Comparison of ENCODE assay signal across 15 cellular contexts in the genomic region with DNA sequence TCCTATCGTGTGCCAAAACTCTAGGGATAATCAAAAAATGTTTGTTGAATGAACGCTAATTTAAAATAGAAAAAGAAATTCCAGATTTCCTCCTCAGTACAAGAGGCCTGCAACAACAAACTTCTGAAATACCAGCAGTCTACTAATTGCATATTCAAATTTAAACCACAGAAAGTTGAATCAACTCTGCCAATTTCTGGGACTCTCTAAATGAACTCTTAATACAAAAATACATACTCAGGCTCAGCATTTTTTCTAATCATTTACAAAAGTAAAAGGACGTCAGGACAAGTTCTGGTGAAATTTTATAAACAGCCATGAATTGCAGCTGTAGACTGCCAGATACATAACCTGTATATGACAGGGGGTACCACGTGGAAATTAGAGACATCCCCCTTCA. TPM values are rescaled to one million over a fixed set of nuclear protein-coding genes. Genes with fewer than 3 reads are reported as not detected.
DNase-seq lines count a peak whose midpoint lies in the region; ATAC-seq and TF ChIP-seq lines count a peak whose summit lies in the region.
"Had no signal": no experiment of that assay in that cellular context is flagged by ENCODE, and none has a peak within 500 bp of the region (broad histone marks: within the 10 kb centered on the region; RNA-seq: fewer than 3 reads in every experiment).

No MANE protein-coding gene starts in this region.

- H3K9ac ChIP-seq in fibroblast of lung (ENCODE audit: insufficient read depth, low read length) (no peak overlapping the region), neural progenitor cell (no peak overlapping the region)

- WGBS in heart left ventricle, 4 donors, result 43 to 55% (median 53%) methylated on average over 4 of the region's 4 CpGs

- H3K9me2 ChIP-seq in OCI-LY7 (ENCODE audit: insufficient read depth, low read length), result no peaks in the 10 kb centered on the region

- in situ Hi-C loops in ACHN (cut with HindIII; ENCODE audit: low pct_ligation_motif_present, low pct_unique_long_range_greater_than_20kb, low sequenced_read_pairs), result no loop called here

- no peak overlapping the region for H3K27ac Mint-ChIP-seq in neural progenitor cell

- no peak overlapping the region for H3K4me3 ChIP-seq in cardiac muscle cell
- H3K4me3 ChIP-seq in OCI-LY7 (ENCODE audit: low read depth, low read length, poor library complexity, severe bottlenecking), result peak overlapping the region; percentile 42
- no peak overlapping the region for H3K4me3 ChIP-seq in fibroblast of lung (replicated peaks in 1 of 4; ENCODE audit: control extremely low read depth in 1 of 4, insufficient read depth in 1 of 4, low read depth in 3 of 4, low read length in 4 of 4)
- H3K4me3 ChIP-seq in neural progenitor cell, result no peak overlapping the region
- H3K4me3 ChIP-seq in heart left ventricle, result no peak overlapping the region
- H3K4me3 ChIP-seq: tibial nerve had no signal

- H3K4me1 Mint-ChIP-seq in neural progenitor cell, result peaks cover 5% of the 10 kb centered on the region

- H3K79me2 ChIP-seq in OCI-LY7 (ENCODE audit: insufficient read depth, low read depth, low read length) (peaks cover 97% of the 10 kb centered on the region), fibroblast of lung (ENCODE audit: control insufficient read depth, insufficient read depth, low read length) (peaks cover 89% of the 10 kb centered on the region), neural progenitor cell (ENCODE audit: low read depth) (peaks cover 98% of the 10 kb centered on the region)

- H3K4me2 ChIP-seq in OCI-LY7 (ENCODE audit: low read length) (peak overlapping the region; percentile 83), fibroblast of lung (ENCODE audit: extremely low read depth, insufficient read depth, low read length) (no peak overlapping the region), neural progenitor cell (no peak overlapping the region)

- H3F3A ChIP-seq in neural progenitor cell (ENCODE audit: low read depth), result peaks cover 5% of the 10 kb centered on the region

- POLR2A ChIA-PET in OCI-LY7 (lab: Charles Lee), result interaction anchor here (0.7 to 6.0 kb wide), 6 partner anchors 10 to 848 kb away, joined by 3 to 61 read pairs (median 5); no protein-coding TSS in a partner anchor

- H3K27ac ChIP-seq in cardiac muscle cell, result peak overlapping the region; percentile 6
- peak overlapping the region; percentile 87 for H3K27ac ChIP-seq in OCI-LY7 (ENCODE audit: low read depth, low read length, poor library complexity, severe bottlenecking)
- no peak overlapping the region for H3K27ac ChIP-seq in fibroblast of lung (ENCODE audit: insufficient read depth, low read length)
- H3K27ac ChIP-seq in neural progenitor cell, result no peak overlapping the region
- no peak overlapping the region for H3K27ac ChIP-seq in heart left ventricle
- H3K27ac ChIP-seq: VCaP had no signal

- peaks cover 44% of the 10 kb centered on the region for H3K36me3 Mint-ChIP-seq in neural progenitor cell

- H3K27me3 ChIP-seq in cardiac muscle cell (no peaks in the 10 kb centered on the region), fibroblast of lung (ENCODE audit: control insufficient read depth, insufficient read depth, low read length) (no peaks in the 10 kb centered on the region), neural progenitor cell (no peaks in the 10 kb centered on the region), heart left ventricle (no peaks in the 10 kb centered on the region)
- H3K27me3 ChIP-seq: tibial nerve had no signal

- H3K4me1 ChIP-seq in cardiac muscle cell (ENCODE audit: low read depth), result peaks cover 32% of the 10 kb centered on the region
- peaks cover 99% of the 10 kb centered on the region for H3K4me1 ChIP-seq in OCI-LY7 (ENCODE audit: insufficient read depth, low read length, poor library complexity, severe bottlenecking)
- peaks cover 2% of the 10 kb centered on the region for H3K4me1 ChIP-seq in fibroblast of lung (ENCODE audit: control insufficient read depth, extremely low read depth, insufficient read depth, low read length)
- H3K4me1 ChIP-seq in neural progenitor cell, result peaks cover 13% of the 10 kb centered on the region
- peaks cover 0 to 78% (median 70%) of the 10 kb centered on the region in 12 donors for H3K4me1 ChIP-seq in heart left ventricle

- peaks cover 3% of the 10 kb centered on the region for H3K9me3 Mint-ChIP-seq in neural progenitor cell

- no peak overlapping the region for H2AFZ ChIP-seq in OCI-LY7 (ENCODE audit: low read length)
- no peak overlapping the region for H2AFZ ChIP-seq in fibroblast of lung (ENCODE audit: low read length)
- H2AFZ ChIP-seq in neural progenitor cell (replicated peaks), result no peak overlapping the region

- BruUV-seq in OCI-LY7 (replicated peaks; lab: Mats Ljungman, UMichigan), result no TSS peak

- H3K9me3 ChIP-seq in cardiac muscle cell (ENCODE audit: low read depth) (no peaks in the 10 kb centered on the region), OCI-LY7 (ENCODE audit: low read length) (no peaks in the 10 kb centered on the region), fibroblast of lung (ENCODE audit: control insufficient read depth, insufficient read depth, low read depth, low read length) (no peaks in the 10 kb centered on the region), neural progenitor cell (ENCODE audit: low read depth) (peaks cover 9% of the 10 kb centered on the region), heart left ventricle (no peaks in the 10 kb centered on the region)
- H3K9me3 ChIP-seq: tibial nerve had no signal

- DNase-seq in cardiac muscle cell (ENCODE audit: low read depth in 1 of 2, low spot score in 1 of 2) (no peak), left ventricle myocardium superior (no peak), OCI-LY7 (ENCODE audit: low spot score) (no peak), fibroblast of lung (ENCODE audit: low read depth in 2 of 2) (peak; percentile 28 to 69), ACHN (no peak), DMS114 treated with DMSO at 0.1 percent for 48 hours (lab: John Stamatoyannopoulos, UW; ENCODE audit: unreplicated experiment) (no peak), neural progenitor cell (ENCODE audit: low spot score) (no peak), heart left ventricle (no peak)
- DNase-seq: anterior cingulate cortex; dermis blood vessel endothelial cell; DMS53; MV-4-11; stimulated activated CD4-positive, alpha-beta T cell treated with anti-CD3 and anti-CD28 coated beads, Interleukin-12 subunit alpha, Interleukin-12 subunit beta, amount 100 ng/mL, for 4 hours had no signal

- ATAC-seq in left ventricle myocardium superior, result no peak
- ATAC-seq in heart left ventricle, result no peak

- no peak for TF ChIP-seq CTCF in cardiac muscle cell (IDR thresholded peaks at IDR 0.05; ENCODE audit: low read depth, low read length)
- TF ChIP-seq CTCF in OCI-LY7 (conservative IDR thresholded peaks at IDR 0.05; ENCODE audit: low read length), result no peak
- TF ChIP-seq CTCF in fibroblast of lung (conservative IDR thresholded peaks at IDR 0.05 in 1 of 2, IDR thresholded peaks at IDR 0.05 in 1 of 2; ENCODE audit: low read depth in 1 of 2, low read length in 2 of 2), result no peak
- TF ChIP-seq CTCF in neural progenitor cell (IDR thresholded peaks at IDR 0.05), result no peak
- TF ChIP-seq CTCF in heart left ventricle (IDR thresholded peaks at IDR 0.05), result no peak

- no peaks in the 10 kb centered on the region for H3K27me3 Mint-ChIP-seq in neural progenitor cell (ENCODE audit: insufficient read depth, low read depth)

- CTCF ChIA-PET in OCI-LY7 (lab: Charles Lee; ENCODE audit: unreplicated experiment), result interaction anchor here (0.5 kb wide), 1 partner anchor 827 kb away, joined by 5 read pairs; no protein-coding TSS in a partner anchor

- no peaks in the 10 kb centered on the region for H3K36me3 ChIP-seq in cardiac muscle cell
- peaks cover 13% of the 10 kb centered on the region; the same call in 1 of the 2 replicates for H3K36me3 ChIP-seq in OCI-LY7 (ENCODE audit: insufficient read depth, low read length)
- H3K36me3 ChIP-seq in fibroblast of lung (ENCODE audit: control insufficient read depth, insufficient read depth, low read length), result no peaks in the 10 kb centered on the region
- peaks cover 15% of the 10 kb centered on the region for H3K36me3 ChIP-seq in neural progenitor cell
- no peaks in the 10 kb centered on the region for H3K36me3 ChIP-seq in heart left ventricle
- H3K36me3 ChIP-seq: tibial nerve had no signal

- no peak overlapping the region for H3K4me3 Mint-ChIP-seq in neural progenitor cell

- intact Hi-C loops in left ventricle myocardium superior (cut with micrococcal nuclease), result no loop called here
- intact Hi-C loops in OCI-LY7 (cut with micrococcal nuclease; ENCODE audit: unreplicated experiment), result no loop called here
- intact Hi-C loops in heart left ventricle (cut with DNase I), result no loop called here

- no peak for TF ChIP-seq POLR2A in heart left ventricle (IDR thresholded peaks at IDR 0.05)

- peaks cover 12% of the 10 kb centered on the region; the same call in 1 of the 2 replicates for H4K20me1 ChIP-seq in OCI-LY7 (ENCODE audit: insufficient read depth, low read length)
- peaks cover 4% of the 10 kb centered on the region for H4K20me1 ChIP-seq in fibroblast of lung (ENCODE audit: control insufficient read depth, extremely low read depth, insufficient read depth, low read length)
- H4K20me1 ChIP-seq in neural progenitor cell (ENCODE audit: low read depth), result peaks cover 96% of the 10 kb centered on the region

RNA-seq across cellular contexts. Expression of a gene that starts 49.0 kb away (rescaled TPM):
- total RNA-seq in cardiac muscle cell, result 69.4 and 109 TPM in 2 replicates
- 52.6 and 61.2 TPM in 2 replicates for polyA plus RNA-seq in cardiac muscle cell
- 26.9 TPM for total RNA-seq in left ventricle myocardium superior
- 92.1 and 96.9 TPM in 2 replicates for total RNA-seq in OCI-LY7 (2014; rRNA removed; shearing (Covaris generic))
- total RNA-seq in OCI-LY7 (2022), result 129 and 130 TPM in 2 replicates
- 55.5 and 78.6 TPM in 2 replicates for total RNA-seq in fibroblast of lung
- polyA plus RNA-seq in fibroblast of lung, result 8.4 and 11.1 TPM in 2 replicates
- 10.7 and 12.4 TPM in 2 replicates for polyA plus RNA-seq in fibroblast of lung (2012)
- 59.3 and 92.5 TPM in 2 replicates for polyA minus RNA-seq in fibroblast of lung (ENCODE audit: low replicate concordance)
- 114 and 136 TPM in 2 replicates for total RNA-seq in neural progenitor cell (ENCODE audit: low replicate concordance)
- total RNA-seq in heart left ventricle, result 10 to 100 TPM; 22.7 to 57.2 (median 32.6) TPM
- polyA plus RNA-seq in heart left ventricle, result 10 to 100 TPM; 13.7 to 17.0 TPM

Comparison
In these comparisons a context has a peak if more than half of its experiments do, and no peak if none do; other contexts are left out.
1. H3K27ac ChIP-seq: peak in cardiac muscle cell (single experiment) and OCI-LY7 (single experiment); none in fibroblast of lung (single experiment), neural progenitor cell (single experiment) and heart left ventricle (0 of 12).
2. DNase-seq: peak in fibroblast of lung (2 of 2); none in cardiac muscle cell (0 of 2), left ventricle myocardium superior (single experiment), OCI-LY7 (single experiment), ACHN (single experiment), DMS114 treated with DMSO at 0.1 percent for 48 hours (single experiment), neural progenitor cell (single experiment) and heart left ventricle (0 of 5).